1 cellular context compared by ENCODE assay signal in genomic region chr4:110164251-110164650, GRCh38.
TF ChIP-seq lines count a peak whose summit lies in the region.

No MANE protein-coding gene starts in this region.

TF ChIP-seq in SK-N-SH, 30 proteins besides CTCF, POLR2A, EP300 and RAD21 (continued from another document):
- no peak for TF ChIP-seq REST (IDR thresholded peaks at IDR 0.05; ENCODE audit: low read depth, low read length)
- no peak for TF ChIP-seq YY1 (IDR thresholded peaks at IDR 0.05; ENCODE audit: low read depth)
- TF ChIP-seq ZBTB33 (IDR thresholded peaks at IDR 0.05; ENCODE audit: borderline replicate concordance, low read depth) = no peak
- TF ChIP-seq RCOR1 (IDR thresholded peaks at IDR 0.05; ENCODE audit: low read length) = no peak
- no peak for TF ChIP-seq GATA2 (CRISPR knock-in tag; IDR thresholded peaks at IDR 0.05)
- TF ChIP-seq FOXM1 (IDR thresholded peaks at IDR 0.05; ENCODE audit: low read depth) = no peak
- TF ChIP-seq MXI1 (IDR thresholded peaks at IDR 0.05; ENCODE audit: low read depth, low read length) = no peak
- TF ChIP-seq EZH2phosphoT487 (IDR thresholded peaks at IDR 0.05; ENCODE audit: borderline replicate concordance, low read depth) = no peak
- TF ChIP-seq MAX (IDR thresholded peaks at IDR 0.05; ENCODE audit: low read depth) = no peak
